ENCODE assay signal across 10 cellular contexts in the genomic region with DNA sequence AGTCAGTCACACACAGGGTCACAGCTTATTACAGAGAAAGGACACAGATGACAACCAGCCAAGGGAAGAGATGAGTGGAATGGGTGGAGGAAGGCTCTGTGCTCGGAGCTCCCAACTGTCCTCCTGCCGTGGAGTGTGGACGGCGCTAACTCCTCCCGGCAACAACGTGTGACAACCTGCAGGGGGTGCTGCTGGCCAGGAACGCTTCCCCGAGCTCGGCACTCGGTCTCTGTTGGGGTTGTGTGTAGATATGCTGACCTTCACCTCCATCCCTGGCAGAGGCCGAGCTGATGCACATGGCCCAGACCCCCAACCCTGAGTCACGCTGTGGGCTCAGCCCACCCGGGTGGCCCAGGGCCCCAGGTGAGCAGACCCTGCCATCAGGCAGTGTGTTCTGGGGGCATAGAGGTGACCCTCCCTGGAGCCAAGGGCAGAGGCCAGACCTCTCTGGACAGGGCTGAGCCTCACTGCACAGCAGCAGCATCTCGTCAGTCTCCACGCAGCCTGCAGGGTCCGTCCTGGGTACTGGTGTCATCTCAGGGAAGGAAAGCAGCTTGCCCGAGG. TPM values are rescaled to one million over a fixed set of nuclear protein-coding genes. Genes with fewer than 3 reads are reported as not detected.
DNase-seq lines count a peak whose midpoint lies in the region; ATAC-seq, FAIRE-seq and TF ChIP-seq lines count a peak whose summit lies in the region.
"Had no signal": no experiment of that assay in that cellular context is flagged by ENCODE, and none has a peak within 500 bp of the region (broad histone marks: within the 10 kb centered on the region; RNA-seq: fewer than 3 reads in every experiment).

No MANE protein-coding gene starts in this region.

- no peaks in the 10 kb centered on the region for H3K27me3 ChIP-seq in HepG2 (ENCODE audit: control insufficient read depth in 1 of 2, insufficient read depth in 2 of 2, low read length in 2 of 2)
- no peaks in the 10 kb centered on the region for H3K27me3 ChIP-seq in CD8-positive, alpha-beta memory T cell (ENCODE audit: insufficient read depth, low read length, poor library complexity, severe bottlenecking)

- H3K4me1 ChIP-seq in HepG2 (ENCODE audit: insufficient read depth, low read length): peaks cover 28% of the 10 kb centered on the region
- no peaks in the 10 kb centered on the region for H3K4me1 ChIP-seq in CD8-positive, alpha-beta memory T cell (ENCODE audit: insufficient read depth, low read length)

- TF ChIP-seq POLR2A in HepG2 (IDR thresholded peaks at IDR 0.05; ENCODE audit: insufficient read depth in 1 of 2, low read depth in 2 of 2, low read length in 2 of 2): no peak

- peak; percentile 36 for TF ChIP-seq CTCF in CD14-positive monocyte (IDR thresholded peaks at IDR 0.05)
- peak; percentile 54 for TF ChIP-seq CTCF in cardiac fibroblast (IDR thresholded peaks at IDR 0.05; ENCODE audit: low read depth, low read length)
- peak; percentile 76 for TF ChIP-seq CTCF in HepG2 (CRISPR knock-in tag; IDR thresholded peaks at IDR 0.05)

- H3K79me2 ChIP-seq in HepG2 (ENCODE audit: insufficient read depth, low read length): peaks cover 21% of the 10 kb centered on the region

- BruUV-seq in HepG2 (replicated peaks; lab: Mats Ljungman, UMichigan): no TSS peak

- H3K27ac Mint-ChIP-seq in CD14-positive monocyte: peak overlapping the region in 1 of 7 donors; percentile 51
- peak overlapping the region in 1 of 8 donors; percentile 23 for H3K27ac Mint-ChIP-seq in CD8-positive, alpha-beta memory T cell

- TF ChIP-seq EP300 in HepG2 (IDR thresholded peaks at IDR 0.05; ENCODE audit: low read depth in 2 of 2, low read length in 2 of 2) (no peak), HepG2 (CRISPR knock-in tag; IDR thresholded peaks at IDR 0.05; ENCODE audit: borderline replicate concordance) (no peak)

- H2AFZ ChIP-seq in HepG2 (ENCODE audit: low read length): no peak overlapping the region

- H3K27me3 Mint-ChIP-seq in CD14-positive monocyte (ENCODE audit: low read depth in 3 of 3): no peaks in the 10 kb centered on the region
- H3K27me3 Mint-ChIP-seq in CD8-positive, alpha-beta memory T cell: no peaks in the 10 kb centered on the region

- H4K20me1 ChIP-seq in HepG2 (ENCODE audit: insufficient read depth, low read length): peaks cover 19% of the 10 kb centered on the region; the same call in 1 of the 2 replicates

- intact Hi-C loops in CD14-positive monocyte (cut with micrococcal nuclease): loop anchor here in 1 of 2 donors (10.0 kb wide), 1 partner anchor 50 kb away; no protein-coding TSS in a partner anchor
- intact Hi-C loops in HepG2 (cut with micrococcal nuclease; ENCODE audit: unreplicated experiment): no loop called here

- H3K9me3 Mint-ChIP-seq in CD14-positive monocyte: peaks cover 0 to 6% (median 0%) of the 10 kb centered on the region in 7 donors
- H3K9me3 Mint-ChIP-seq in CD8-positive, alpha-beta memory T cell: no peaks in the 10 kb centered on the region

- DNase-seq in CD14-positive monocyte (ENCODE audit: low spot score) (no peak), HEK293T (ENCODE audit: extremely low spot score) (peak; percentile 49), cardiac fibroblast (ENCODE audit: low read depth in 2 of 2) (no peak), HepG2 (ENCODE audit: low spot score) (no peak), NCI-H2171 treated with DMSO at 0.1 percent for 48 hours (lab: John Stamatoyannopoulos, UW) (no peak)
- DNase-seq in CD8-positive, alpha-beta memory T cell: no peak
- DNase-seq: left cardiac atrium, NCI-H1048 had no signal

- H3K4me2 ChIP-seq in HepG2 (ENCODE audit: low read depth, low read length): no peak overlapping the region

- peaks cover 17 to 64% of the 10 kb centered on the region in 2 experiments for H3K36me3 ChIP-seq in HepG2 (replicated peaks in 1 of 2; ENCODE audit: control insufficient read depth in 1 of 2, insufficient read depth in 2 of 2, low read length in 2 of 2)
- H3K36me3 ChIP-seq in CD8-positive, alpha-beta memory T cell (ENCODE audit: insufficient read depth, low read length): peaks cover 6% of the 10 kb centered on the region

- in situ Hi-C loops in HepG2 (cut with HindIII; ENCODE audit: extremely low pct_ligation_motif_present, low pct_unique_long_range_greater_than_20kb): no loop called here

- H3K9ac ChIP-seq in HepG2 (ENCODE audit: insufficient read depth, low read depth, low read length): no peak overlapping the region

- ATAC-seq in HepG2: peak; percentile 67
- no peak for ATAC-seq in HG03432 (IDR thresholded peaks at IDR 0.05; ENCODE audit: unreplicated experiment)
- ATAC-seq in HG02678 (IDR thresholded peaks at IDR 0.05; ENCODE audit: unreplicated experiment): no peak

- H3K4me3 ChIP-seq in cardiac fibroblast (replicated peaks in 1 of 2; ENCODE audit: low read depth in 2 of 2, low read length in 2 of 2) (no peak overlapping the region), HepG2 (replicated peaks in 1 of 3; ENCODE audit: insufficient read depth in 1 of 3, low read depth in 2 of 3, low read length in 3 of 3) (no peak overlapping the region)
- no peak overlapping the region for H3K4me3 ChIP-seq in CD8-positive, alpha-beta memory T cell (ENCODE audit: low read length)

- 93% methylated on average over 10 of the region's 17 CpGs for WGBS in HepG2 (ENCODE audit: low lambda C conversion rate)

- POLR2A ChIA-PET in HEK293T (lab: Yijun Ruan, JAX) (interaction anchor here (0.7 to 1.1 kb wide), 2 partner anchors 10 to 34 kb away, joined by 3 to 4 read pairs; a partner anchor contains a TSS), HepG2 (lab: Yijun Ruan, JAX) (interaction anchor here (0.7 to 4.9 kb wide), 2 partner anchors 13 to 44 kb away, joined by 5 to 52 read pairs; a partner anchor contains a TSS)
- POLR2A ChIA-PET in CD8-positive, alpha-beta memory T cell (lab: Charles Lee): no interaction called here

- H3K36me3 Mint-ChIP-seq in CD14-positive monocyte: peaks cover 28 to 29% of the 10 kb centered on the region in 2 donors
- H3K36me3 Mint-ChIP-seq in CD8-positive, alpha-beta memory T cell: peaks cover 11 to 62% (median 20%) of the 10 kb centered on the region in 3 donors

- FAIRE-seq in HepG2 (lab: Jason Lieb, UNC): no peak

- H3K4me3 Mint-ChIP-seq in CD14-positive monocyte: no peak overlapping the region
- no peak overlapping the region for H3K4me3 Mint-ChIP-seq in CD8-positive, alpha-beta memory T cell

- no peaks in the 10 kb centered on the region for H3K4me1 Mint-ChIP-seq in CD14-positive monocyte
- H3K4me1 Mint-ChIP-seq in CD8-positive, alpha-beta memory T cell: peaks cover 6 to 17% (median 7%) of the 10 kb centered on the region in 3 donors

- H3K9me3 ChIP-seq in HepG2 (ENCODE audit: low read length): no peaks in the 10 kb centered on the region
- H3K9me3 ChIP-seq in CD8-positive, alpha-beta memory T cell (ENCODE audit: low read length): no peaks in the 10 kb centered on the region

- CTCF ChIA-PET in HEK293T (lab: Yijun Ruan, JAX) (interaction anchor here (0.6 to 1.2 kb wide), 2 partner anchors 17 to 522 kb away, joined by 3 read pairs; no protein-coding TSS in a partner anchor), HepG2 (lab: Yijun Ruan, JAX; ENCODE audit: low intra/inter-chr PET ratio, low total read pairs) (interaction anchor here (1.1 to 1.4 kb wide), 3 partner anchors 17 to 51 kb away, joined by 4 read pairs; no protein-coding TSS in a partner anchor)
- CTCF ChIA-PET in CD8-positive, alpha-beta memory T cell (lab: Charles Lee): interaction anchor here (1.4 kb wide), 1 partner anchor 17 kb away, joined by 3 read pairs; no protein-coding TSS in a partner anchor

- peak; percentile 68 for TF ChIP-seq RAD21 in HepG2 (CRISPR knock-in tag; IDR thresholded peaks at IDR 0.05)

- H3K27ac ChIP-seq in HepG2 (ENCODE audit: extremely low read length, insufficient read depth, low read length): no peak overlapping the region
- H3K27ac ChIP-seq in CD8-positive, alpha-beta memory T cell (ENCODE audit: low read depth, low read length): no peak overlapping the region

RNA-seq across cellular contexts. Expression of a gene that starts 14.1 kb away (rescaled TPM):
- polyA plus RNA-seq in CD14-positive monocyte (1 to 10 TPM; 2.7 to 3.5 TPM), HepG2 (2011; rRNA removed) (27.4 and 34.2 TPM in 2 replicates)
- total RNA-seq in HepG2 (2016; rRNA removed; fragmentation: Illumina TruSeq; extraction: Trizol): 24.4 and 30.3 TPM in 2 replicates
- total RNA-seq in HepG2 (2016; cell fraction: cytosol; rRNA removed; fragmentation: Illumina TruSeq; extraction: Trizol; ENCODE audit: low read depth): 8.7 and 10.7 TPM in 2 replicates
- 24.3 and 28.9 TPM in 2 replicates for total RNA-seq in HepG2 (2016; cell fraction: insoluble cytoplasmic fraction; rRNA removed; fragmentation: Illumina TruSeq; extraction: Trizol)
- 18.5 and 19.0 TPM in 2 replicates for total RNA-seq in HepG2 (2016; cell fraction: membrane; rRNA removed; fragmentation: Illumina TruSeq; extraction: Trizol)
- total RNA-seq in HepG2 (2016; cell fraction: nucleus; rRNA removed; fragmentation: Illumina TruSeq; extraction: Trizol): 16.6 and 20.8 TPM in 2 replicates
- 26.3 and 39.4 TPM in 2 replicates for polyA plus RNA-seq in HepG2 (2011; cell fraction: cytosol; rRNA removed)
- 141 and 147 TPM in 2 replicates for polyA plus RNA-seq in HepG2 (2011; cell fraction: nucleus; rRNA removed)
- 31.4 and 36.8 TPM in 2 replicates for polyA plus RNA-seq in HepG2 (2012)
- 9.9 and 10.2 TPM in 2 replicates for polyA plus RNA-seq in HepG2 (2016; cell fraction: cytosol; fragmentation: Illumina TruSeq; extraction: Trizol; ENCODE audit: low read depth)
- polyA plus RNA-seq in HepG2 (2016; cell fraction: insoluble cytoplasmic fraction; fragmentation: Illumina TruSeq; extraction: Trizol; ENCODE audit: low read depth): 35.6 and 37.8 TPM in 2 replicates
- polyA plus RNA-seq in HepG2 (2016; cell fraction: membrane; fragmentation: Illumina TruSeq; extraction: Trizol; ENCODE audit: low read depth): 15.1 and 15.7 TPM in 2 replicates
- polyA plus RNA-seq in HepG2 (2016; cell fraction: nucleus; fragmentation: Illumina TruSeq; extraction: Trizol; ENCODE audit: insufficient read depth, low read depth): 59.4 and 67.1 TPM in 2 replicates
- polyA minus RNA-seq in HepG2 (2011; rRNA and poly(A)+ RNA removed; ENCODE audit: low replicate concordance): 7.0 and 28.3 TPM in 2 replicates
- polyA minus RNA-seq in HepG2 (2011; cell fraction: cytosol; rRNA and poly(A)+ RNA removed): 15.8 and 20.3 TPM in 2 replicates
- 11.1 and 17.4 TPM in 2 replicates for polyA minus RNA-seq in HepG2 (2011; cell fraction: nucleus; rRNA and poly(A)+ RNA removed)
- total RNA-seq in CD8-positive, alpha-beta memory T cell: 10 to 100 TPM; 24.9 to 26.7 TPM
- 19.7 TPM for polyA plus RNA-seq in CD8-positive, alpha-beta memory T cell

RNA-seq across cellular contexts. Expression of a gene that starts 20.6 kb away (rescaled TPM):
- polyA plus RNA-seq in CD14-positive monocyte (not detected), HepG2 (2011; rRNA removed) (not detected in 2 replicates)
- not detected in 2 replicates for total RNA-seq in HepG2 (2016; rRNA removed; fragmentation: Illumina TruSeq; extraction: Trizol)
- total RNA-seq in HepG2 (2016; cell fraction: cytosol; rRNA removed; fragmentation: Illumina TruSeq; extraction: Trizol; ENCODE audit: low read depth): not detected in 2 replicates
- total RNA-seq in HepG2 (2016; cell fraction: insoluble cytoplasmic fraction; rRNA removed; fragmentation: Illumina TruSeq; extraction: Trizol): not detected in 2 replicates
- total RNA-seq in HepG2 (2016; cell fraction: membrane; rRNA removed; fragmentation: Illumina TruSeq; extraction: Trizol): not detected in 2 replicates
- not detected in 2 replicates for total RNA-seq in HepG2 (2016; cell fraction: nucleus; rRNA removed; fragmentation: Illumina TruSeq; extraction: Trizol)
- polyA plus RNA-seq in HepG2 (2011; cell fraction: cytosol; rRNA removed): not detected in 2 replicates
- not detected in 2 replicates for polyA plus RNA-seq in HepG2 (2011; cell fraction: nucleus; rRNA removed)
- not detected in 2 replicates for polyA plus RNA-seq in HepG2 (2012)
- not detected in 2 replicates for polyA plus RNA-seq in HepG2 (2016; cell fraction: cytosol; fragmentation: Illumina TruSeq; extraction: Trizol; ENCODE audit: low read depth)
- not detected in 2 replicates for polyA plus RNA-seq in HepG2 (2016; cell fraction: insoluble cytoplasmic fraction; fragmentation: Illumina TruSeq; extraction: Trizol; ENCODE audit: low read depth)
- not detected in 2 replicates for polyA plus RNA-seq in HepG2 (2016; cell fraction: membrane; fragmentation: Illumina TruSeq; extraction: Trizol; ENCODE audit: low read depth)
- not detected in 2 replicates for polyA plus RNA-seq in HepG2 (2016; cell fraction: nucleus; fragmentation: Illumina TruSeq; extraction: Trizol; ENCODE audit: insufficient read depth, low read depth)
- not detected in 2 replicates for polyA minus RNA-seq in HepG2 (2011; rRNA and poly(A)+ RNA removed; ENCODE audit: low replicate concordance)
- not detected in 2 replicates for polyA minus RNA-seq in HepG2 (2011; cell fraction: cytosol; rRNA and poly(A)+ RNA removed)
- polyA minus RNA-seq in HepG2 (2011; cell fraction: nucleus; rRNA and poly(A)+ RNA removed): not detected in 2 replicates
- total RNA-seq in CD8-positive, alpha-beta memory T cell: not detected
- not detected for polyA plus RNA-seq in CD8-positive, alpha-beta memory T cell
- total RNA-seq: left cardiac atrium had no signal

RNA-seq across cellular contexts. Expression of a gene that starts 34.1 kb away (rescaled TPM):
- polyA plus RNA-seq in CD14-positive monocyte (1 to 10 TPM; 1.2 to 1.8 TPM), HepG2 (2011; rRNA removed) (15.1 and 23.1 TPM in 2 replicates)
- total RNA-seq in HepG2 (2016; rRNA removed; fragmentation: Illumina TruSeq; extraction: Trizol): 35.6 and 42.8 TPM in 2 replicates
- 29.0 and 33.1 TPM in 2 replicates for total RNA-seq in HepG2 (2016; cell fraction: cytosol; rRNA removed; fragmentation: Illumina TruSeq; extraction: Trizol; ENCODE audit: low read depth)
- total RNA-seq in HepG2 (2016; cell fraction: insoluble cytoplasmic fraction; rRNA removed; fragmentation: Illumina TruSeq; extraction: Trizol): 34.7 and 46.1 TPM in 2 replicates
- 62.2 and 73.5 TPM in 2 replicates for total RNA-seq in HepG2 (2016; cell fraction: membrane; rRNA removed; fragmentation: Illumina TruSeq; extraction: Trizol)
- total RNA-seq in HepG2 (2016; cell fraction: nucleus; rRNA removed; fragmentation: Illumina TruSeq; extraction: Trizol): 17.6 and 21.2 TPM in 2 replicates
- polyA plus RNA-seq in HepG2 (2011; cell fraction: cytosol; rRNA removed): 9.6 and 21.1 TPM in 2 replicates
- 24.0 and 30.1 TPM in 2 replicates for polyA plus RNA-seq in HepG2 (2011; cell fraction: nucleus; rRNA removed)
- 20.1 and 21.2 TPM in 2 replicates for polyA plus RNA-seq in HepG2 (2012)
- 34.6 and 40.9 TPM in 2 replicates for polyA plus RNA-seq in HepG2 (2016; cell fraction: cytosol; fragmentation: Illumina TruSeq; extraction: Trizol; ENCODE audit: low read depth)
- polyA plus RNA-seq in HepG2 (2016; cell fraction: insoluble cytoplasmic fraction; fragmentation: Illumina TruSeq; extraction: Trizol; ENCODE audit: low read depth): 47.2 and 47.3 TPM in 2 replicates
- 55.5 and 74.3 TPM in 2 replicates for polyA plus RNA-seq in HepG2 (2016; cell fraction: membrane; fragmentation: Illumina TruSeq; extraction: Trizol; ENCODE audit: low read depth)
- polyA plus RNA-seq in HepG2 (2016; cell fraction: nucleus; fragmentation: Illumina TruSeq; extraction: Trizol; ENCODE audit: insufficient read depth, low read depth): 38.1 and 41.9 TPM in 2 replicates
- 11.1 and 37.8 TPM in 2 replicates for polyA minus RNA-seq in HepG2 (2011; rRNA and poly(A)+ RNA removed; ENCODE audit: low replicate concordance)
- 24.6 and 29.7 TPM in 2 replicates for polyA minus RNA-seq in HepG2 (2011; cell fraction: cytosol; rRNA and poly(A)+ RNA removed)
- polyA minus RNA-seq in HepG2 (2011; cell fraction: nucleus; rRNA and poly(A)+ RNA removed): 9.8 and 11.8 TPM in 2 replicates
- total RNA-seq in CD8-positive, alpha-beta memory T cell: 10 to 100 TPM; 34.7 to 38.7 TPM
- polyA plus RNA-seq in CD8-positive, alpha-beta memory T cell: 2.8 TPM

RNA-seq across cellular contexts. Expression of a gene that starts 42.4 kb away (rescaled TPM):
- polyA plus RNA-seq in CD14-positive monocyte (not detected), HepG2 (2011; rRNA removed) (not detected in 2 replicates)
- not detected in 2 replicates for total RNA-seq in HepG2 (2016; rRNA removed; fragmentation: Illumina TruSeq; extraction: Trizol)
- total RNA-seq in HepG2 (2016; cell fraction: cytosol; rRNA removed; fragmentation: Illumina TruSeq; extraction: Trizol; ENCODE audit: low read depth): not detected in 2 replicates
- total RNA-seq in HepG2 (2016; cell fraction: insoluble cytoplasmic fraction; rRNA removed; fragmentation: Illumina TruSeq; extraction: Trizol): not detected in 2 replicates
- total RNA-seq in HepG2 (2016; cell fraction: membrane; rRNA removed; fragmentation: Illumina TruSeq; extraction: Trizol): not detected in 2 replicates
- total RNA-seq in HepG2 (2016; cell fraction: nucleus; rRNA removed; fragmentation: Illumina TruSeq; extraction: Trizol): not detected in 2 replicates
- polyA plus RNA-seq in HepG2 (2011; cell fraction: cytosol; rRNA removed): 0.05 TPM in 1 of 2 replicates, not detected in the other
- polyA plus RNA-seq in HepG2 (2011; cell fraction: nucleus; rRNA removed): not detected in 2 replicates
- not detected in 2 replicates for polyA plus RNA-seq in HepG2 (2012)
- 0.06 TPM in 1 of 2 replicates, not detected in the other for polyA plus RNA-seq in HepG2 (2016; cell fraction: cytosol; fragmentation: Illumina TruSeq; extraction: Trizol; ENCODE audit: low read depth)
- not detected in 2 replicates for polyA plus RNA-seq in HepG2 (2016; cell fraction: insoluble cytoplasmic fraction; fragmentation: Illumina TruSeq; extraction: Trizol; ENCODE audit: low read depth)
- not detected in 2 replicates for polyA plus RNA-seq in HepG2 (2016; cell fraction: membrane; fragmentation: Illumina TruSeq; extraction: Trizol; ENCODE audit: low read depth)
- polyA plus RNA-seq in HepG2 (2016; cell fraction: nucleus; fragmentation: Illumina TruSeq; extraction: Trizol; ENCODE audit: insufficient read depth, low read depth): not detected in 2 replicates
- polyA minus RNA-seq in HepG2 (2011; rRNA and poly(A)+ RNA removed; ENCODE audit: low replicate concordance): 0.32 TPM in 1 of 2 replicates, not detected in the other
- polyA minus RNA-seq in HepG2 (2011; cell fraction: cytosol; rRNA and poly(A)+ RNA removed): not detected in 2 replicates
- polyA minus RNA-seq in HepG2 (2011; cell fraction: nucleus; rRNA and poly(A)+ RNA removed): not detected in 2 replicates
- not detected for total RNA-seq in CD8-positive, alpha-beta memory T cell
- polyA plus RNA-seq in CD8-positive, alpha-beta memory T cell: not detected
- total RNA-seq: left cardiac atrium had no signal

RNA-seq across cellular contexts. Expression of a gene that starts 46.9 kb away (rescaled TPM):
- polyA plus RNA-seq in CD14-positive monocyte (not detected), HepG2 (2011; rRNA removed) (not detected in 2 replicates)
- total RNA-seq in HepG2 (2016; rRNA removed; fragmentation: Illumina TruSeq; extraction: Trizol): not detected in 2 replicates
- total RNA-seq in HepG2 (2016; cell fraction: cytosol; rRNA removed; fragmentation: Illumina TruSeq; extraction: Trizol; ENCODE audit: low read depth): not detected in 2 replicates
- not detected in 2 replicates for total RNA-seq in HepG2 (2016; cell fraction: insoluble cytoplasmic fraction; rRNA removed; fragmentation: Illumina TruSeq; extraction: Trizol)
- total RNA-seq in HepG2 (2016; cell fraction: membrane; rRNA removed; fragmentation: Illumina TruSeq; extraction: Trizol): not detected in 2 replicates
- total RNA-seq in HepG2 (2016; cell fraction: nucleus; rRNA removed; fragmentation: Illumina TruSeq; extraction: Trizol): not detected in 2 replicates
- polyA plus RNA-seq in HepG2 (2011; cell fraction: cytosol; rRNA removed): not detected in 2 replicates
- polyA plus RNA-seq in HepG2 (2011; cell fraction: nucleus; rRNA removed): not detected in 2 replicates
- not detected in 2 replicates for polyA plus RNA-seq in HepG2 (2012)
- polyA plus RNA-seq in HepG2 (2016; cell fraction: cytosol; fragmentation: Illumina TruSeq; extraction: Trizol; ENCODE audit: low read depth): not detected in 2 replicates
- polyA plus RNA-seq in HepG2 (2016; cell fraction: insoluble cytoplasmic fraction; fragmentation: Illumina TruSeq; extraction: Trizol; ENCODE audit: low read depth): not detected in 2 replicates
- polyA plus RNA-seq in HepG2 (2016; cell fraction: membrane; fragmentation: Illumina TruSeq; extraction: Trizol; ENCODE audit: low read depth): not detected in 2 replicates
- not detected in 2 replicates for polyA plus RNA-seq in HepG2 (2016; cell fraction: nucleus; fragmentation: Illumina TruSeq; extraction: Trizol; ENCODE audit: insufficient read depth, low read depth)
- not detected in 2 replicates for polyA minus RNA-seq in HepG2 (2011; rRNA and poly(A)+ RNA removed; ENCODE audit: low replicate concordance)
- polyA minus RNA-seq in HepG2 (2011; cell fraction: cytosol; rRNA and poly(A)+ RNA removed): not detected in 2 replicates
- not detected in 2 replicates for polyA minus RNA-seq in HepG2 (2011; cell fraction: nucleus; rRNA and poly(A)+ RNA removed)
- total RNA-seq in CD8-positive, alpha-beta memory T cell: not detected
- not detected for polyA plus RNA-seq in CD8-positive, alpha-beta memory T cell
- total RNA-seq: left cardiac atrium had no signal
